Comparison of ENCODE assay signal across 24 cellular contexts in genomic region chr18:36340232-36340631, GRCh38. TPM values are rescaled to one million over a fixed set of nuclear protein-coding genes. Genes with fewer than 3 reads are reported as not detected.
A peak's percentile ranks its signal among the peaks of the same experiment; 100 is the strongest.
DNase-seq lines count a peak whose midpoint lies in the region; ATAC-seq, FAIRE-seq and TF ChIP-seq lines count a peak whose summit lies in the region.
"Had no signal": no experiment of that assay in that cellular context is flagged by ENCODE, and none has a peak within 500 bp of the region (broad histone marks: within the 10 kb centered on the region; RNA-seq: fewer than 3 reads in every experiment).

No MANE protein-coding gene starts in this region.

- peak; percentile 55 for ATAC-seq in left colon
- ATAC-seq: Right ventricle myocardium inferior had no signal

- TF ChIP-seq CTCF in D721Med (IDR thresholded peaks at IDR 0.05; ENCODE audit: insufficient read depth, missing control alignments), result no peak

- peak; percentile 38 for FAIRE-seq in D721Med (lab: Jason Lieb, UNC)
- FAIRE-seq: GM19239 had no signal

- intact Hi-C loops in left colon (cut with DNase I, micrococcal nuclease), result no loop called here

- DNase-seq in NCI-H146 (lab: John Stamatoyannopoulos, UW) (peak; percentile 29), NCI-H146 treated with DMSO at 0.1 percent for 48 hours (lab: John Stamatoyannopoulos, UW; ENCODE audit: unreplicated experiment) (no peak), D721Med (ENCODE audit: insufficient read length, low spot score) (no peak), NCI-H774 (lab: John Stamatoyannopoulos, UW) (peak; percentile 6), left colon (no peak), SHP77 treated with DMSO at 0.1 percent for 48 hours (lab: John Stamatoyannopoulos, UW) (no peak), SK-N-DZ (ENCODE audit: low spot score) (no peak)
- no peak for DNase-seq in stimulated activated CD8-positive, alpha-beta memory T cell treated with anti-CD3 and anti-CD28 coated beads, Interleukin-4, amount 100 ng/mL, for 48 hours
- DNase-seq: 8988T; CD4-positive, alpha-beta memory T cell; DMS153; EL; GF-D8; GOT3; HCEC 1CT; KG1; NCI-H1105 treated with DMSO at 0.1 percent for 48 hours; NCI-H1694 treated with DMSO at 0.1 percent for 48 hours; NCI-H2107; NCI-H446; NCI-H82; OCI-M1 had no signal

RNA-seq across cellular contexts. Expression of gene FHOD3, which starts 42.7 kb away (rescaled TPM):
- total RNA-seq in left colon, result 1 to 10 TPM; 1.3 to 5.1 TPM
- polyA plus RNA-seq in SK-N-DZ (2014; cell fraction: cytosol; rRNA removed), result 41.1 and 43.7 TPM in 2 replicates
- polyA plus RNA-seq in SK-N-DZ (2014; cell fraction: nucleus; rRNA removed), result 24.2 and 44.3 TPM in 2 replicates
- total RNA-seq: CD4-positive, alpha-beta memory T cell had no signal
- polyA plus RNA-seq: CD4-positive, alpha-beta memory T cell had no signal

Comparison
In these comparisons a context has a peak if more than half of its experiments do, and no peak if none do; other contexts are left out.
1. DNase-seq: peak in NCI-H146 (single experiment) and NCI-H774 (single experiment); none in NCI-H146 treated with DMSO at 0.1 percent for 48 hours (single experiment), D721Med (single experiment), left colon (0 of 2), SHP77 treated with DMSO at 0.1 percent for 48 hours (single experiment), stimulated activated CD8-positive, alpha-beta memory T cell treated with anti-CD3 and anti-CD28 coated beads, Interleukin-4, amount 100 ng/mL, for 48 hours (single experiment) and SK-N-DZ (single experiment).